8 cellular contexts compared by ENCODE assay signal in the genomic region with DNA sequence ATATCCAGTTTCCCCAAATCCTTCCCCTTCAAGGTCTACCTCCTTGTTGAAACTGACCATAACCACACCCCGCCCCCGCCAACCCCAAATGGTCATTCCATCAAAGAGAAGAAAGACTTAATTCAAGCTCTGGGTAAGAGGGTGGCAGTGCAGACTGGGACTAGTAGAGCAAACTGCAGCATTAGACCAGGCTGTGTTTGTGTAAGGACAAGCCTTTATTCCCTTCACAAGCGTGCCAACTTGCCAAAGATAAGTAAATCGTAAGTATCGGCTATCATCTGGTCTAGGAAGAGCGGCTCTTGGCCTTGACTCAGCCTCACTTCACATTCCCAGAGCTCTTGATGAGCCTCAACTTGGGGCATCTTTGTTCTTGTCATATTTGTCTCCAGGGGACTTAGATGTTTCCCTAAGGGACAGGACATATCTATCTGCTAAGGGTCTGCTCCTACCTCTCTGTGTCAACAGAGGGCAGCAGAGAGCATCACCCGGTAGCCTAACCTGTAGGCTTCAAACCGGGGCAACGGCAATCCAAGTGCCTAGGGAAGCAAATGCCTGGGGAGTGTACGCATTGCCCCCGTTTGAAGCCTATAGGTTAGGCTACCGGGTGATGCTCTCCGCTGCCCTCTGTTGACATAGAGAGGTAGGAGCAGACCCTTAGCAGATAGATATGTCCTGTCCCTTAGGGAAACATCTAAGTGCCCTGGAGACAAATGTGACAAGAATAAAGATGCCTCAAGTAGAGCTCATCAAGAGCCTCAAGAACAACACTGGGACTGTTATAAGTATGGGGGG. TPM values are rescaled to one million over a fixed set of nuclear protein-coding genes. Genes with fewer than 3 reads are reported as not detected.
DNase-seq lines count a peak whose midpoint lies in the region; ATAC-seq, FAIRE-seq and TF ChIP-seq lines count a peak whose summit lies in the region.

No MANE protein-coding gene starts in this region.

- no peak overlapping the region for H3K27ac ChIP-seq in AG04450 (ENCODE audit: low read depth, low read length)
- H3K27ac ChIP-seq in GM12878 (ENCODE audit: control insufficient read depth, insufficient read depth), result no peak overlapping the region
- H3K27ac ChIP-seq in keratinocyte (ENCODE audit: control insufficient read depth, insufficient read depth, low read length), result no peak overlapping the region

- intact Hi-C loops in GM12878 (cut with micrococcal nuclease; ENCODE audit: unreplicated experiment), result loop anchor here (5.0 kb wide), 2 partner anchors 203 to 223 kb away; no protein-coding TSS in a partner anchor

- H3K4me2 ChIP-seq in GM12878 (ENCODE audit: control insufficient read depth, insufficient read depth), result no peak overlapping the region
- no peak overlapping the region for H3K4me2 ChIP-seq in keratinocyte (ENCODE audit: control insufficient read depth, extremely low read depth, insufficient read depth, low read depth, low read length)

- DNase-seq in AG04450 (ENCODE audit: low read depth, low spot score) (no peak), NCI-H2029 (lab: John Stamatoyannopoulos, UW) (peak; percentile 84), T-helper 2 cell (peak in 3 of 5 experiments; percentile 37 to 82 (median 50)), GM12878 (ENCODE audit: low read depth, low spot score) (peak; percentile 75), keratinocyte (ENCODE audit: low read depth, low spot score) (peak; percentile 81)
- DNase-seq in stimulated activated CD4-positive, alpha-beta T cell treated with anti-CD3 and anti-CD28 coated beads, Interleukin-4, amount 100 ng/mL, for 24 hours, result peak; percentile 75

- peak; percentile 75 for TF ChIP-seq RAD21 in GM12878 (IDR thresholded peaks at IDR 0.05; ENCODE audit: insufficient read depth, low read depth, low read length)

- H4K20me1 ChIP-seq in GM12878 (ENCODE audit: control insufficient read depth, insufficient read depth) (no peaks in the 10 kb centered on the region), keratinocyte (ENCODE audit: control insufficient read depth, extremely low read depth, insufficient read depth, low read length) (no peaks in the 10 kb centered on the region)

- TF ChIP-seq CTCF in AG04450 (IDR thresholded peaks at IDR 0.05; ENCODE audit: low read depth, low read length) (peak; percentile 64), GM12878 (IDR thresholded peaks at IDR 0.05 in 2 of 3, conservative IDR thresholded peaks at IDR 0.05 in 1 of 3; ENCODE audit: control insufficient read depth in 2 of 3, extremely low read depth in 1 of 3, insufficient read depth in 1 of 3, low read depth in 3 of 3, low read length in 3 of 3) (peak; percentile 60 to 77 (median 75)), keratinocyte (optimal IDR thresholded peaks at IDR 0.05 in 1 of 3, IDR thresholded peaks at IDR 0.05 in 1 of 3, conservative IDR thresholded peaks at IDR 0.05 in 1 of 3; ENCODE audit: extremely low read depth in 1 of 3, insufficient read depth in 2 of 3, low read length in 3 of 3) (peak; percentile 37 to 70 (median 54))

- RAD21 ChIA-PET in GM12878 (lab: Charles Lee; ENCODE audit: unreplicated experiment), result interaction anchor here (0.8 to 1.6 kb wide), 5 partner anchors 9 to 205 kb away, joined by 3 to 6 read pairs (median 4); no protein-coding TSS in a partner anchor

- SMC1A ChIA-PET in GM12878 (lab: Charles Lee; ENCODE audit: uncharacterized antibody, unreplicated experiment), result interaction anchor here (0.9 to 3.4 kb wide), 6 partner anchors 9 to 221 kb away, joined by 3 to 14 read pairs (median 4); a partner anchor contains a TSS

- POLR2A ChIA-PET in AG04450 (lab: Yijun Ruan, JAX), result no interaction called here
- POLR2A ChIA-PET in GM12878 (lab: Charles Lee), result no interaction called here

- H3K36me3 ChIP-seq in GM12878 (ENCODE audit: control insufficient read depth in 2 of 2, insufficient read depth in 2 of 2, low read length in 1 of 2), result no peaks in the 10 kb centered on the region
- H3K36me3 ChIP-seq in keratinocyte (ENCODE audit: control insufficient read depth in 2 of 2, extremely low read depth in 1 of 2, insufficient read depth in 2 of 2, low read length in 2 of 2), result no peaks in the 10 kb centered on the region

- no peaks in the 10 kb centered on the region for H3K4me1 ChIP-seq in GM12878 (ENCODE audit: control insufficient read depth, insufficient read depth, low read length)
- H3K4me1 ChIP-seq in keratinocyte (ENCODE audit: control insufficient read depth, extremely low read depth, insufficient read depth, low read length), result no peaks in the 10 kb centered on the region

- no peak overlapping the region; the same call in 1 of the 2 replicates for H2AFZ ChIP-seq in GM12878 (ENCODE audit: control insufficient read depth, low read depth, low read length)
- H2AFZ ChIP-seq in keratinocyte (ENCODE audit: control insufficient read depth, low read length), result no peak overlapping the region

- 44% methylated on average over 13 of the region's 13 CpGs for WGBS in GM12878 (ENCODE audit: insufficient coverage, insufficient replicate concordance, low lambda C conversion rate, missing lambda C conversion rate)

- H3K27me3 ChIP-seq in AG04450 (ENCODE audit: control insufficient read depth, insufficient read depth, low read length) (no peaks in the 10 kb centered on the region), GM12878 (replicated peaks in 1 of 2; ENCODE audit: control insufficient read depth in 2 of 2, insufficient read depth in 2 of 2, low read length in 1 of 2) (no peaks in the 10 kb centered on the region), keratinocyte (ENCODE audit: control insufficient read depth, extremely low read depth, insufficient read depth, low read length) (no peaks in the 10 kb centered on the region)

- H3K9me3 ChIP-seq in AG04450 (ENCODE audit: control insufficient read depth, insufficient read depth, low read length), result no peaks in the 10 kb centered on the region
- H3K9me3 ChIP-seq in GM12878 (replicated peaks; ENCODE audit: control insufficient read depth, insufficient read depth, low read length), result no peaks in the 10 kb centered on the region
- H3K9me3 ChIP-seq in keratinocyte (ENCODE audit: control insufficient read depth, low read depth, low read length), result no peaks in the 10 kb centered on the region

- TF ChIP-seq EP300 in GM12878 (IDR thresholded peaks at IDR 0.05; ENCODE audit: borderline replicate concordance in 1 of 2, control insufficient read depth in 1 of 2, low read depth in 2 of 2, low read length in 2 of 2), result no peak

- H3K79me2 ChIP-seq in GM12878 (ENCODE audit: control insufficient read depth, insufficient read depth, low read length) (no peaks in the 10 kb centered on the region), keratinocyte (ENCODE audit: control insufficient read depth, insufficient read depth, low read length) (no peaks in the 10 kb centered on the region)

- H3K9ac ChIP-seq in GM12878 (ENCODE audit: control insufficient read depth, insufficient read depth, low read length) (no peak overlapping the region), keratinocyte (ENCODE audit: control insufficient read depth, extremely low read depth, insufficient read depth, low read length) (no peak overlapping the region)

- TF ChIP-seq POLR2A in GM12878 (IDR thresholded peaks at IDR 0.05; ENCODE audit: low read depth, low read length), result no peak

- no peak overlapping the region for H3K4me3 ChIP-seq in AG04450 (ENCODE audit: low read depth, low read length)
- H3K4me3 ChIP-seq in GM12878, result no peak overlapping the region
- no peak overlapping the region for H3K4me3 ChIP-seq in keratinocyte (ENCODE audit: control insufficient read depth in 2 of 3, extremely low read depth in 1 of 3, insufficient read depth in 2 of 3, low read depth in 1 of 3, low read length in 3 of 3)

- CTCF ChIA-PET in AG04450 (lab: Charles Lee) (interaction anchor here (0.5 to 3.0 kb wide), 14 partner anchors 10 to 1391 kb away, joined by 3 to 26 read pairs (median 4); a partner anchor contains a TSS), GM12878 (lab: Yijun Ruan, JAX) (interaction anchor here (0.6 to 4.0 kb wide), 16 partner anchors 13 to 1309 kb away, joined by 3 to 40 read pairs (median 3); no protein-coding TSS in a partner anchor)

- BruUV-seq in GM12878 (replicated peaks; lab: Mats Ljungman, UMichigan), result no TSS peak

- ATAC-seq in GM18867 (IDR thresholded peaks at IDR 0.05; ENCODE audit: unreplicated experiment) (peak; percentile 100), HG03045 (IDR thresholded peaks at IDR 0.05; ENCODE audit: unreplicated experiment) (peak; percentile 100), GM12878 (peak; percentile 100)

- dilution Hi-C loops in keratinocyte (cut with MboI; ENCODE audit: extremely low pct_ligation_motif_present, low sequenced_read_pairs), result no loop called here

- FAIRE-seq in GM12878 (lab: Jason Lieb, UNC), result peak; percentile 93
- FAIRE-seq in keratinocyte (lab: Jason Lieb, UNC), result peak; percentile 92

- no peaks in the 10 kb centered on the region for H3K9me1 ChIP-seq in keratinocyte (ENCODE audit: control insufficient read depth, extremely low read depth, insufficient read depth, low read length)

- in situ Hi-C loops in GM12878 (cut with MboI), result no loop called here

RNA-seq across cellular contexts. Expression of a gene that starts 8.9 kb away (rescaled TPM):
- polyA plus RNA-seq in AG04450 (2011; rRNA removed), result 16.8 and 20.9 TPM in 2 replicates
- polyA minus RNA-seq in AG04450 (2011; rRNA and poly(A)+ RNA removed), result 11.9 TPM in 2 replicates
- total RNA-seq in GM12878 (2013; cell fraction: nucleolus; rRNA removed), result 35.5 and 39.2 TPM in 2 replicates
- total RNA-seq in GM12878 (2014; rRNA removed), result 14.9 and 15.8 TPM in 2 replicates
- total RNA-seq in GM12878 (2014; rRNA removed; fragmentation: Illumina TruSeq; extraction: Trizol), result 17.7 and 18.3 TPM in 2 replicates
- total RNA-seq in GM12878 (2021), result 10.5 and 17.8 TPM in 2 replicates
- 13.0 TPM for polyA plus RNA-seq in GM12878 (2011; ENCODE audit: low read depth)
- 27.0 and 33.2 TPM in 2 replicates for polyA plus RNA-seq in GM12878 (2011; rRNA removed)
- 10.4 and 10.7 TPM in 2 replicates for polyA plus RNA-seq in GM12878 (2011; cell fraction: cytosol; rRNA removed)
- polyA plus RNA-seq in GM12878 (2011; cell fraction: nucleus; rRNA removed), result 4.3 TPM in 2 replicates
- 15.9 and 20.6 TPM in 2 replicates for polyA plus RNA-seq in GM12878 (2012)
- polyA plus RNA-seq in GM12878 (2014; fragmentation: Illumina TruSeq; extraction: Trizol), result 26.7 and 30.1 TPM in 2 replicates
- 10 to 100 TPM; 46.6 to 70.8 TPM for polyA plus RNA-seq in GM12878 (2014; fragmentation: Nextera tagmentation; extraction: Ambion mirVana)
- 11.6 and 13.9 TPM in 2 replicates for polyA plus RNA-seq in GM12878 (2014; rRNA removed)
- 10 to 100 TPM; 51.3 to 57.3 TPM for polyA plus RNA-seq in GM12878 (2016; fragmentation: Nextera tagmentation; extraction: Ambion mirVana)
- polyA minus RNA-seq in GM12878 (2011; rRNA and poly(A)+ RNA removed), result 14.3 and 34.6 TPM in 2 replicates
- polyA minus RNA-seq in GM12878 (2011; cell fraction: cytosol; rRNA and poly(A)+ RNA removed), result 4.9 and 10.7 TPM in 2 replicates
- polyA minus RNA-seq in GM12878 (2011; cell fraction: nucleus; rRNA and poly(A)+ RNA removed), result 4.6 and 9.8 TPM in 2 replicates
- 17.7 to 23.0 TPM (median 21.9 TPM) in 3 replicates for polyA plus RNA-seq in keratinocyte
- 16.6 TPM for polyA plus RNA-seq in keratinocyte (2011; ENCODE audit: low read depth)
- 16.3 and 30.8 TPM in 2 replicates for polyA plus RNA-seq in keratinocyte (2011; cell fraction: cytosol; rRNA removed)
- 10.3 and 13.0 TPM in 2 replicates for polyA plus RNA-seq in keratinocyte (2011; cell fraction: nucleus; rRNA removed)
- polyA plus RNA-seq in keratinocyte (2012; ENCODE audit: low replicate concordance), result 19.0 and 19.9 TPM in 2 replicates
- 1.4 to 25.8 TPM (median 21.9 TPM) in 3 replicates for polyA minus RNA-seq in keratinocyte
- 8.4 TPM for polyA minus RNA-seq in keratinocyte (2011; cell fraction: cytosol; rRNA and poly(A)+ RNA removed)
- polyA minus RNA-seq in keratinocyte (2011; cell fraction: nucleus; rRNA and poly(A)+ RNA removed), result 6.0 and 22.0 TPM in 2 replicates
